16 cellular contexts compared by ENCODE assay signal in genomic region chr3:190443257-190443656, GRCh38. TPM values are rescaled to one million over a fixed set of nuclear protein-coding genes. Genes with fewer than 3 reads are reported as not detected.
A peak's percentile ranks its signal among the peaks of the same experiment; 100 is the strongest.
DNase-seq lines count a peak whose midpoint lies in the region; ATAC-seq, FAIRE-seq and TF ChIP-seq lines count a peak whose summit lies in the region.
"Had no signal": no experiment of that assay in that cellular context is flagged by ENCODE, and none has a peak within 500 bp of the region (broad histone marks: within the 10 kb centered on the region; RNA-seq: fewer than 3 reads in every experiment).

No MANE protein-coding gene starts in this region.

- TF ChIP-seq CTCF in A673 (conservative IDR thresholded peaks at IDR 0.05; ENCODE audit: low read depth, low read length) (peak; percentile 65), HFF-Myc (IDR thresholded peaks at IDR 0.05; ENCODE audit: low read depth, low read length, missing control alignments) (peak; percentile 34), SK-N-SH (IDR thresholded peaks at IDR 0.05) (peak; percentile 53), foreskin keratinocyte (conservative IDR thresholded peaks at IDR 0.05) (peak; percentile 65), kidney (IDR thresholded peaks at IDR 0.05; ENCODE audit: borderline replicate concordance, extremely low read depth, insufficient read depth) (no peak)

- intact Hi-C loops in A673 (cut with micrococcal nuclease; ENCODE audit: unreplicated experiment) (loop anchor here (10.0 kb wide), 1 partner anchor 252 kb away; no protein-coding TSS in a partner anchor), kidney (cut with DNase I) (no loop called here)

- H3K27ac ChIP-seq in A673 (ENCODE audit: low read depth, low read length, poor library complexity, severe bottlenecking), result no peak overlapping the region
- H3K27ac ChIP-seq in SK-N-SH (ENCODE audit: low read depth in 2 of 2, low read length in 1 of 2), result no peak overlapping the region
- no peak overlapping the region for H3K27ac ChIP-seq in foreskin keratinocyte
- no peak overlapping the region for H3K27ac ChIP-seq in kidney (ENCODE audit: low read depth in 2 of 2, low read length in 2 of 2)
- H3K27ac ChIP-seq: thoracic aorta had no signal

- H2AFZ ChIP-seq in SK-N-SH (ENCODE audit: low read depth), result no peak overlapping the region

- H3K36me3 ChIP-seq in A673 (ENCODE audit: insufficient read depth, low read length, poor library complexity, severe bottlenecking) (no peaks in the 10 kb centered on the region), SK-N-SH (replicated peaks in 1 of 2; ENCODE audit: control insufficient read depth in 1 of 2, insufficient read depth in 2 of 2, low read length in 1 of 2) (no peaks in the 10 kb centered on the region), kidney (ENCODE audit: control insufficient read depth in 1 of 2, insufficient read depth in 2 of 2, low read length in 2 of 2) (no peaks in the 10 kb centered on the region)
- H3K36me3 ChIP-seq: thoracic aorta had no signal

- no peaks in the 10 kb centered on the region for H4K20me1 ChIP-seq in SK-N-SH (ENCODE audit: insufficient read depth)

- no peaks in the 10 kb centered on the region for H3F3A ChIP-seq in SK-N-SH (replicated peaks; ENCODE audit: insufficient read depth)

- DNase-seq in A673 (ENCODE audit: low spot score) (peak; percentile 74), HFF-Myc (ENCODE audit: extremely low read depth, low read depth) (no peak), SK-N-SH (no peak), foreskin keratinocyte (no peak), kidney (no peak), NCI-H1092 treated with DMSO at 0.1 percent for 48 hours (lab: John Stamatoyannopoulos, UW) (no peak), NCI-H2029 treated with DMSO at 0.1 percent for 48 hours (lab: John Stamatoyannopoulos, UW) (no peak)
- DNase-seq: activated T-cell treated with anti-CD3 and anti-CD28 coated beads, Interleukin-2, amount 50 U/mL, for 24 hours; effector CD8-positive, alpha-beta T cell; midbrain; MM.1S; stimulated activated CD4-positive, alpha-beta T cell treated with anti-CD3 and anti-CD28 coated beads, Interleukin-15, amount 100 ng/mL, for 24 hours had no signal

- no peak for FAIRE-seq in kidney (lab: Jason Lieb, UNC)

- ATAC-seq in foreskin keratinocyte, result no peak
- no peak for ATAC-seq in GM21360 (IDR thresholded peaks at IDR 0.05; ENCODE audit: unreplicated experiment)

- WGBS in SK-N-SH (ENCODE audit: low lambda C conversion rate), result 19% methylated on average over 3 of the region's 3 CpGs

- H3K79me2 ChIP-seq in SK-N-SH (ENCODE audit: insufficient read depth), result no peaks in the 10 kb centered on the region

- no TSS peak for BruUV-seq in A673 (replicated peaks; lab: Mats Ljungman, UMichigan)

- H3K27me3 ChIP-seq in A673 (replicated peaks; ENCODE audit: insufficient read depth, low read depth, low read length, poor library complexity) (no peaks in the 10 kb centered on the region), SK-N-SH (ENCODE audit: insufficient read depth) (peaks cover 5% of the 10 kb centered on the region; the same call in 1 of the 2 replicates), foreskin keratinocyte (no peaks in the 10 kb centered on the region)

- CTCF ChIA-PET in A673 (lab: Charles Lee) (interaction anchor here (1.0 to 1.3 kb wide), 3 partner anchors 19 to 482 kb away, joined by 3 to 7 read pairs (median 4); no protein-coding TSS in a partner anchor), SK-N-SH (lab: Yijun Ruan, JAX) (no interaction called here)

- no peak for TF ChIP-seq RAD21 in SK-N-SH (IDR thresholded peaks at IDR 0.05; ENCODE audit: low read length)

- POLR2A ChIA-PET in A673 (lab: Charles Lee; ENCODE audit: low non-redundant PET) (no interaction called here), SK-N-SH (lab: Yijun Ruan, JAX) (no interaction called here)

- TF ChIP-seq EP300 in SK-N-SH (IDR thresholded peaks at IDR 0.05; ENCODE audit: borderline replicate concordance in 1 of 2, low read depth in 1 of 2, low read length in 1 of 2), result no peak

- no peaks in the 10 kb centered on the region for H3K9me2 ChIP-seq in SK-N-SH

- H3K4me2 ChIP-seq in SK-N-SH, result no peak overlapping the region

- H3K4me3 ChIP-seq in A673 (ENCODE audit: low read depth, low read length, poor library complexity, severe bottlenecking), result no peak overlapping the region
- no peak overlapping the region for H3K4me3 ChIP-seq in HFF-Myc (replicated peaks; ENCODE audit: low read depth, low read length)
- no peak overlapping the region for H3K4me3 ChIP-seq in SK-N-SH (ENCODE audit: low read depth in 2 of 2, low read length in 1 of 2)
- no peak overlapping the region for H3K4me3 ChIP-seq in kidney (ENCODE audit: low read length in 2 of 2)
- H3K4me3 ChIP-seq: thoracic aorta had no signal

- no peaks in the 10 kb centered on the region for H3K9me3 ChIP-seq in A673 (ENCODE audit: low read depth, low read length, poor library complexity, severe bottlenecking)
- no peaks in the 10 kb centered on the region for H3K9me3 ChIP-seq in SK-N-SH
- no peaks in the 10 kb centered on the region for H3K9me3 ChIP-seq in kidney (ENCODE audit: control insufficient read depth in 1 of 2, low read length in 2 of 2)
- H3K9me3 ChIP-seq: thoracic aorta had no signal

- H3K4me1 ChIP-seq in A673 (ENCODE audit: insufficient read depth, low read length, poor library complexity, severe bottlenecking) (peaks cover 31% of the 10 kb centered on the region), SK-N-SH (ENCODE audit: control insufficient read depth in 1 of 2, insufficient read depth in 2 of 2, low read depth in 1 of 2, low read length in 1 of 2) (no peaks in the 10 kb centered on the region; a peak in 1 of 4 replicates), foreskin keratinocyte (no peaks in the 10 kb centered on the region), kidney (ENCODE audit: control insufficient read depth in 1 of 2, insufficient read depth in 1 of 2, low read depth in 1 of 2, low read length in 2 of 2) (peaks cover 0 to 4% of the 10 kb centered on the region in 2 donors)

- H3K9ac ChIP-seq in SK-N-SH, result no peak overlapping the region
- no peak overlapping the region for H3K9ac ChIP-seq in kidney (ENCODE audit: low read length in 2 of 2)

TF ChIP-seq in SK-N-SH, 30 proteins besides CTCF, POLR2A, EP300 and RAD21:
- TF ChIP-seq ELF1 (IDR thresholded peaks at IDR 0.05) (no peak), MAX (IDR thresholded peaks at IDR 0.05; ENCODE audit: low read depth) (no peak), CHD2 (IDR thresholded peaks at IDR 0.05; ENCODE audit: low read length, partially characterized antibody) (no peak), IRF3 (IDR thresholded peaks at IDR 0.05; ENCODE audit: low read depth, low read length) (no peak), FOXJ3 (CRISPR knock-in tag; IDR thresholded peaks at IDR 0.05) (no peak), SIN3A (IDR thresholded peaks at IDR 0.05; ENCODE audit: borderline replicate concordance, low read depth, low read length) (no peak)

RNA-seq across cellular contexts. Expression of gene TMEM207, which starts 6.4 kb away (rescaled TPM):
- total RNA-seq in A673 (2021), result not detected in 2 replicates
- not detected in 2 replicates for polyA plus RNA-seq in SK-N-SH (2012; rRNA removed)
- not detected in 2 replicates for polyA plus RNA-seq in SK-N-SH (2012; cell fraction: cytosol; rRNA removed)
- polyA plus RNA-seq in SK-N-SH (2012; cell fraction: nucleus; rRNA removed), result not detected in 2 replicates
- total RNA-seq in foreskin keratinocyte, result not detected in 2 replicates
- polyA plus RNA-seq in foreskin keratinocyte, result not detected in 2 replicates
- not detected for total RNA-seq in kidney
- 21.2 TPM for polyA plus RNA-seq in kidney (ENCODE audit: insufficient read depth, low read depth, low replicate concordance)
- total RNA-seq: T-helper 1 cell treated with Interleukin-12 subunit alpha and Interleukin-12 subunit beta and Interleukin-4 antibody, amounts not matched to agents 30 ng/mL and 1 ng/mL, for 36 hours; thoracic aorta had no signal
- polyA plus RNA-seq: CD14-positive monocyte had no signal

RNA-seq across cellular contexts. Expression of gene CLDN16, which starts 55.3 kb away (rescaled TPM):
- total RNA-seq in A673 (2021) (0.09 and 0.50 TPM in 2 replicates), foreskin keratinocyte (0.04 TPM in 1 of 2 replicates, not detected in the other), kidney (27.3 TPM)
- polyA plus RNA-seq in SK-N-SH (2012; rRNA removed) (0.02 TPM in 2 replicates), foreskin keratinocyte (not detected in 2 replicates), kidney (ENCODE audit: insufficient read depth, low read depth, low replicate concordance) (28.4 TPM)
- 0.05 and 0.10 TPM in 2 replicates for polyA plus RNA-seq in SK-N-SH (2012; cell fraction: cytosol; rRNA removed)
- 0.02 TPM in 1 of 2 replicates, not detected in the other for polyA plus RNA-seq in SK-N-SH (2012; cell fraction: nucleus; rRNA removed)
- total RNA-seq: T-helper 1 cell treated with Interleukin-12 subunit alpha and Interleukin-12 subunit beta and Interleukin-4 antibody, amounts not matched to agents 30 ng/mL and 1 ng/mL, for 36 hours; thoracic aorta had no signal
- polyA plus RNA-seq: CD14-positive monocyte had no signal

Comparison
In these comparisons a context has a peak if more than half of its experiments do, and no peak if none do; other contexts are left out.
1. RNA of gene CLDN16, which starts 55.3 kb away (total RNA-seq): 27.3 TPM in kidney (single experiment); 0.09 to 0.50 TPM in A673 and 0.04 TPM in foreskin keratinocyte; every median in the first group is over 10 times any median in the second.